In the genomic region with DNA sequence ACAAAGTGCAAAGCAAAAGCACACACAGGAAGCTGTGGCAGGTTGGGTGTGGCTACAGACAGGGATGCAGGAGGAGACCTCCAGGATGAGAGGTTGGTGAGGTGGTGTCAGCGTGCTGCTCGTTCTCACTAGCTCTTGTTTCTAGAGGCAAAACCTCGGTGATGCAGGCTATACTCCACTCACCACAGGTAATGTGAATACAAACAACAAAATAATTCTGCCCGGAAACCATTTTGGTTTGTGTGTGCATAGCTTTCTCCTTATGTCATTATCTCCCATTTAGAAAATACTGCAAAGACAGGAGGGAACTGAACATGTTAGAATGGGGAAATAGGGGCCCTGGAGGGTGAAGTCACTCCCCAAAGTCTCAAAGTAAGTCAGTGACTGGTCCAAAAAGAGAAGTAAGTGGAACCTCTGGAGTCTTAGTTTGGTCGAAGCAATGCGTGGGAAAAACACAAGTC, we compare ENCODE assay signal across 10 cellular contexts. TPM values are rescaled to one million over a fixed set of nuclear protein-coding genes. Genes with fewer than 3 reads are reported as not detected.
DNase-seq lines count a peak whose midpoint lies in the region; ATAC-seq and FAIRE-seq lines count a peak whose summit lies in the region.
"Had no signal": no experiment of that assay in that cellular context is flagged by ENCODE, and none has a peak within 500 bp of the region (broad histone marks: within the 10 kb centered on the region; RNA-seq: fewer than 3 reads in every experiment).

No MANE protein-coding gene starts in this region.

- H3K4me3 Mint-ChIP-seq in activated T-helper 2 cell treated with anti-CD3 and anti-CD28 coated beads, Interferon-gamma antibody, Interleukin-2, Interleukin-4, amounts not matched to agents 10 μg/mL and 5 μg/mL and 100 μg/mL, durations not matched to agents 14 hours and 24 hours and 36 hours (ENCODE audit: low read depth) = peak overlapping the region; percentile 72

- peaks cover 89% of the 10 kb centered on the region for H3K4me1 Mint-ChIP-seq in activated T-helper 2 cell treated with anti-CD3 and anti-CD28 coated beads, Interferon-gamma antibody, Interleukin-2, Interleukin-4, amounts not matched to agents 10 μg/mL and 5 μg/mL and 100 μg/mL, durations not matched to agents 14 hours and 24 hours and 36 hours (ENCODE audit: low read depth)

- H3K27ac Mint-ChIP-seq in activated T-helper 2 cell treated with anti-CD3 and anti-CD28 coated beads, Interferon-gamma antibody, Interleukin-2, Interleukin-4, amounts not matched to agents 10 μg/mL and 5 μg/mL and 100 μg/mL, durations not matched to agents 14 hours and 24 hours and 36 hours = peak overlapping the region; percentile 94

- WGBS in small intestine, 3 donors = 60 to 76% (median 63%) methylated on average over 6 of the region's 6 CpGs

- no peaks in the 10 kb centered on the region for H3K9me3 ChIP-seq in small intestine (ENCODE audit: control insufficient read depth, low read depth)

- H3K36me3 Mint-ChIP-seq in activated T-helper 2 cell treated with anti-CD3 and anti-CD28 coated beads, Interferon-gamma antibody, Interleukin-2, Interleukin-4, amounts not matched to agents 10 μg/mL and 5 μg/mL and 100 μg/mL, durations not matched to agents 14 hours and 24 hours and 36 hours (ENCODE audit: low read depth) = peaks cover 82% of the 10 kb centered on the region

- no peaks in the 10 kb centered on the region for H3K27me3 Mint-ChIP-seq in activated T-helper 2 cell treated with anti-CD3 and anti-CD28 coated beads, Interferon-gamma antibody, Interleukin-2, Interleukin-4, amounts not matched to agents 10 μg/mL and 5 μg/mL and 100 μg/mL, durations not matched to agents 14 hours and 24 hours and 36 hours (ENCODE audit: low read depth)

- DNase-seq in NOMO-1 treated with DMSO at 0.1 percent for 48 hours (lab: John Stamatoyannopoulos, UW; ENCODE audit: unreplicated experiment) (peak; percentile 91), small intestine (peak; percentile 47), DMS153 treated with DMSO at 0.1 percent for 48 hours (lab: John Stamatoyannopoulos, UW; ENCODE audit: unreplicated experiment) (no peak)
- peak; percentile 75 for DNase-seq in activated T-helper 2 cell treated with anti-CD3 and anti-CD28 coated beads, Interferon-gamma antibody, Interleukin-2, Interleukin-4, amounts not matched to agents 10 μg/mL and 5 μg/mL and 100 μg/mL, durations not matched to agents 14 hours and 24 hours and 36 hours (ENCODE audit: low spot score)
- DNase-seq: occipital lobe had no signal

- ATAC-seq in GM19455 (IDR thresholded peaks at IDR 0.05; ENCODE audit: unreplicated experiment) (peak; percentile 28), GM21367 (IDR thresholded peaks at IDR 0.05; ENCODE audit: unreplicated experiment) (no peak), GM21528 (IDR thresholded peaks at IDR 0.05; ENCODE audit: low FRiP score, unreplicated experiment) (no peak), GM18498 (IDR thresholded peaks at IDR 0.05; ENCODE audit: unreplicated experiment) (no peak)

- H3K4me1 ChIP-seq in small intestine (ENCODE audit: control insufficient read depth in 2 of 2, insufficient read depth in 1 of 2, low read depth in 1 of 2, low read length in 1 of 2) = no peaks in the 10 kb centered on the region

- H3K9me3 Mint-ChIP-seq in activated T-helper 2 cell treated with anti-CD3 and anti-CD28 coated beads, Interferon-gamma antibody, Interleukin-2, Interleukin-4, amounts not matched to agents 10 μg/mL and 5 μg/mL and 100 μg/mL, durations not matched to agents 14 hours and 24 hours and 36 hours = no peaks in the 10 kb centered on the region

- intact Hi-C loops in activated T-helper 2 cell treated with anti-CD3 and anti-CD28 coated beads, Interferon-gamma antibody, Interleukin-2, Interleukin-4, amounts not matched to agents 10 μg/mL and 5 μg/mL and 100 μg/mL, durations not matched to agents 14 hours and 24 hours and 36 hours (cut with micrococcal nuclease) = loop anchor here (1.0 kb wide), 1 partner anchor 10 kb away; a partner anchor contains a TSS

- no peaks in the 10 kb centered on the region for H3K27me3 ChIP-seq in small intestine (ENCODE audit: control insufficient read depth in 2 of 2, insufficient read depth in 2 of 2, low read length in 2 of 2)

- no peak overlapping the region for H3K4me3 ChIP-seq in small intestine (ENCODE audit: low read depth in 1 of 2, low read length in 2 of 2)

- FAIRE-seq in small intestine (lab: Jason Lieb, UNC) = no peak

- H3K27ac ChIP-seq in small intestine (ENCODE audit: low read depth in 1 of 2, low read length in 1 of 2) = peak overlapping the region in 1 of 2 donors; percentile 52

- no peaks in the 10 kb centered on the region for H3K36me3 ChIP-seq in small intestine (ENCODE audit: control insufficient read depth in 2 of 2, insufficient read depth in 2 of 2, low read length in 2 of 2)

RNA-seq across cellular contexts. Expression of a gene that starts 9.4 kb away (rescaled TPM):
- total RNA-seq in activated T-helper 2 cell treated with anti-CD3 and anti-CD28 coated beads, Interferon-gamma antibody, Interleukin-2, Interleukin-4, amounts not matched to agents 10 μg/mL and 5 μg/mL and 100 μg/mL, durations not matched to agents 14 hours and 24 hours and 36 hours = 738 and 741 TPM in 2 replicates
- polyA plus RNA-seq in small intestine = 10 to 100 TPM; 14.1 to 28.1 (median 21.3) TPM
- total RNA-seq: LHCN-M2 had no signal

RNA-seq across cellular contexts. Expression of a gene that starts 39.2 kb away (rescaled TPM):
- total RNA-seq in activated T-helper 2 cell treated with anti-CD3 and anti-CD28 coated beads, Interferon-gamma antibody, Interleukin-2, Interleukin-4, amounts not matched to agents 10 μg/mL and 5 μg/mL and 100 μg/mL, durations not matched to agents 14 hours and 24 hours and 36 hours = 0.52 and 0.71 TPM in 2 replicates
- polyA plus RNA-seq in small intestine = under 1 TPM in 1 of 3 donors, not detected in 2; 0.03 TPM
- total RNA-seq: LHCN-M2 had no signal
